Comparison of ENCODE assay signal across 8 cellular contexts in the genomic region with DNA sequence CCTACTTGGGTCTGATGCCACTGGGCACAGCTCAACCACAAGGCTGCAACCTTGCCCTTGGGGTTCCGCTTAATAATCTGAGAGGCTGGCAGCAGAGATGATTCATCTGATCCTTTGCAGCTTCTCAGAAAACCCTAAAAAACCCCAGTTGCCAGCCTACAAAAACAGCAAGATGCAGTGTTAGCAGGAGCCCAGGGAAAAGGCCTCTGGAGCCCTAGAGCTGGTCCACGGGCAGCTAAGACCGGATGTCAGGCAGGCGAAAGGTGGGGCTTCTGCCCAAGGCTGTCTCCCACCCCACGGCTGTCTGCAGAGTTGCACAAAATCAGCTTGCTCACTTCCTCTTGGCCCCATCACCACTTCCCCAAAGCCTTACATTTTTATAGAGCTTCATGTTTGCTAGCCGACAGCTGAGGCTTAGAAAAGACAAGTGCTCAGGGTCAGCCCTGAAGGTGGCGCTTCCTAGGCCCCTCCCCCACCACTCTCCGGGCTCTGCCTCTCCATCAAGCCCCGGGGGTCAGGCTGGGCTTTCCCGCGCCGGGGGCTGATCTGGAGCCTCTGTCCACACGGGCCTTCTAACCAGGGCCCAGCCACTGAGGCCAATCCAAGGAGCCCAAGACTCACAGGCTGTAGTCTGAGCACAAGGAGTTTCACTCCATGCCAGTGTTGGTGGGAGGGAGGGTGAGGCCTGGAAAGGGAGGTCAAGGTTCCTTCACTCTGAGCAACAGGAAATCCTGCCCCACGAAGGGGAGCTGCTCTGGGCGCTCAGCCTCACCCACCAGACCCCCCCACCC. TPM values are rescaled to one million over a fixed set of nuclear protein-coding genes. Genes with fewer than 3 reads are reported as not detected.
DNase-seq lines count a peak whose midpoint lies in the region; ATAC-seq, FAIRE-seq and TF ChIP-seq lines count a peak whose summit lies in the region.

No MANE protein-coding gene starts in this region.

- peak overlapping the region; percentile 68 for H3K4me3 ChIP-seq in CD8-positive, alpha-beta memory T cell (ENCODE audit: low read length)
- peak overlapping the region; percentile 16 for H3K4me3 ChIP-seq in astrocyte (ENCODE audit: insufficient read depth, low read depth, low read length)
- peak overlapping the region; percentile 52 for H3K4me3 ChIP-seq in iPS-15b (ENCODE audit: low read depth, low read length)
- H3K4me3 ChIP-seq in small intestine (ENCODE audit: low read depth in 1 of 2, low read length in 2 of 2), result peak overlapping the region in 1 of 2 donors; percentile 40

- H3K27me3 ChIP-seq in CD8-positive, alpha-beta memory T cell (ENCODE audit: insufficient read depth, low read length, poor library complexity, severe bottlenecking), result no peaks in the 10 kb centered on the region
- H3K27me3 ChIP-seq in astrocyte (ENCODE audit: insufficient read depth, low read length) (peaks cover 5% of the 10 kb centered on the region), iPS-15b (ENCODE audit: control insufficient read depth, insufficient read depth, low read length) (no peaks in the 10 kb centered on the region), small intestine (ENCODE audit: control insufficient read depth in 2 of 2, insufficient read depth in 2 of 2, low read length in 2 of 2) (no peaks in the 10 kb centered on the region)

- peak; percentile 43 to 72 (median 52) for DNase-seq in CD8-positive, alpha-beta memory T cell
- DNase-seq in HS-5 (ENCODE audit: low read depth) (peak; percentile 64), SW480 (ENCODE audit: low spot score) (peak; percentile 6), astrocyte (ENCODE audit: low read depth) (peak; percentile 31), small intestine (peak; percentile 87), epidermal melanocyte (ENCODE audit: insufficient read length, low spot score) (no peak)

- WGBS in small intestine, 3 donors, result 3 to 6% (median 5%) methylated on average over 15 of the region's 15 CpGs

- TF ChIP-seq CTCF in astrocyte (IDR thresholded peaks at IDR 0.05; ENCODE audit: insufficient read depth, low read depth, low read length), result no peak

- peaks cover 57 to 61% (median 60%) of the 10 kb centered on the region in 3 donors for H3K4me1 Mint-ChIP-seq in CD8-positive, alpha-beta memory T cell
- H3K4me1 Mint-ChIP-seq in astrocyte (ENCODE audit: low read depth, unreplicated experiment), result no peaks in the 10 kb centered on the region

- POLR2A ChIA-PET in CD8-positive, alpha-beta memory T cell (lab: Charles Lee), result interaction anchor here (0.5 to 2.0 kb wide), 20 partner anchors 9 to 248 kb away, joined by 3 to 9 read pairs (median 3); a partner anchor contains a TSS

- no peaks in the 10 kb centered on the region for H3K9me3 ChIP-seq in CD8-positive, alpha-beta memory T cell (ENCODE audit: low read length)
- no peaks in the 10 kb centered on the region for H3K9me3 ChIP-seq in astrocyte (ENCODE audit: insufficient read depth, low read depth, low read length)
- no peaks in the 10 kb centered on the region for H3K9me3 ChIP-seq in iPS-15b (ENCODE audit: control insufficient read depth, insufficient read depth, low read length)
- no peaks in the 10 kb centered on the region for H3K9me3 ChIP-seq in small intestine (ENCODE audit: control insufficient read depth, low read depth)

- H3K4me1 ChIP-seq in CD8-positive, alpha-beta memory T cell (ENCODE audit: insufficient read depth, low read length), result peaks cover 88% of the 10 kb centered on the region
- H3K4me1 ChIP-seq in astrocyte (ENCODE audit: insufficient read depth, low read length) (peaks cover 11% of the 10 kb centered on the region), iPS-15b (ENCODE audit: control insufficient read depth, insufficient read depth, low read length) (peaks cover 11% of the 10 kb centered on the region), small intestine (ENCODE audit: control insufficient read depth in 2 of 2, insufficient read depth in 1 of 2, low read depth in 1 of 2, low read length in 1 of 2) (peaks cover 0 to 6% of the 10 kb centered on the region in 2 donors)

- no peaks in the 10 kb centered on the region for H4K20me1 ChIP-seq in astrocyte (ENCODE audit: insufficient read depth, low read length)

- ATAC-seq in GM21367 (IDR thresholded peaks at IDR 0.05; ENCODE audit: unreplicated experiment), result peak; percentile 28

- peak overlapping the region; percentile 99 for H2AFZ ChIP-seq in astrocyte (ENCODE audit: low read depth, low read length)

- H3K9ac ChIP-seq in astrocyte (ENCODE audit: low read length) (peak overlapping the region; percentile 72), iPS-15b (ENCODE audit: low read depth, low read length) (peak overlapping the region; percentile 62)

- H3K27me3 Mint-ChIP-seq in CD8-positive, alpha-beta memory T cell, result no peaks in the 10 kb centered on the region
- peaks cover 18% of the 10 kb centered on the region for H3K27me3 Mint-ChIP-seq in astrocyte (ENCODE audit: low read depth, unreplicated experiment)

- peak overlapping the region; percentile 87 for H3K27ac ChIP-seq in CD8-positive, alpha-beta memory T cell (ENCODE audit: low read depth, low read length)
- peak overlapping the region; percentile 76 for H3K27ac ChIP-seq in astrocyte (ENCODE audit: low read depth, low read length)
- peak overlapping the region; percentile 91 to 97 for H3K27ac ChIP-seq in small intestine (ENCODE audit: low read depth in 1 of 2, low read length in 1 of 2)

- H3K36me3 Mint-ChIP-seq in CD8-positive, alpha-beta memory T cell, result no peaks in the 10 kb centered on the region
- no peaks in the 10 kb centered on the region for H3K36me3 Mint-ChIP-seq in astrocyte (ENCODE audit: low read depth, unreplicated experiment)

- FAIRE-seq in astrocyte (lab: Jason Lieb, UNC), result no peak
- no peak for FAIRE-seq in small intestine (lab: Jason Lieb, UNC)

- H3K4me2 ChIP-seq in astrocyte (ENCODE audit: low read length), result peak overlapping the region; percentile 75

- H3K27ac Mint-ChIP-seq in CD8-positive, alpha-beta memory T cell, result peak overlapping the region; percentile 74 to 99 (median 96)
- H3K27ac Mint-ChIP-seq in astrocyte (ENCODE audit: unreplicated experiment), result peak overlapping the region; percentile 86

- H3K9me3 Mint-ChIP-seq in CD8-positive, alpha-beta memory T cell, result no peaks in the 10 kb centered on the region
- no peaks in the 10 kb centered on the region for H3K9me3 Mint-ChIP-seq in astrocyte (ENCODE audit: unreplicated experiment)

- peak overlapping the region; percentile 22 to 88 (median 83) for H3K4me3 Mint-ChIP-seq in CD8-positive, alpha-beta memory T cell
- H3K4me3 Mint-ChIP-seq in astrocyte (ENCODE audit: unreplicated experiment), result peak overlapping the region; percentile 51

- H3K36me3 ChIP-seq in CD8-positive, alpha-beta memory T cell (ENCODE audit: insufficient read depth, low read length), result no peaks in the 10 kb centered on the region
- H3K36me3 ChIP-seq in astrocyte (ENCODE audit: insufficient read depth, low read length), result no peaks in the 10 kb centered on the region
- H3K36me3 ChIP-seq in iPS-15b (ENCODE audit: control insufficient read depth, insufficient read depth, low read length), result no peaks in the 10 kb centered on the region
- H3K36me3 ChIP-seq in small intestine (ENCODE audit: control insufficient read depth in 2 of 2, insufficient read depth in 2 of 2, low read length in 2 of 2), result no peaks in the 10 kb centered on the region

- H3K79me2 ChIP-seq in astrocyte (ENCODE audit: insufficient read depth, low read length), result no peaks in the 10 kb centered on the region

- CTCF ChIA-PET in CD8-positive, alpha-beta memory T cell (lab: Charles Lee), result interaction anchor here (0.6 to 4.7 kb wide), 71 partner anchors 10 to 316 kb away, joined by 3 to 51 read pairs (median 7); a partner anchor contains a TSS

RNA-seq across cellular contexts. Expression of a gene that starts 4.2 kb away (rescaled TPM):
- total RNA-seq in CD8-positive, alpha-beta memory T cell, result under 1 TPM; 0.39 to 0.51 TPM
- polyA plus RNA-seq in CD8-positive, alpha-beta memory T cell, result not detected
- total RNA-seq in astrocyte, result not detected in 2 replicates
- polyA plus RNA-seq in small intestine, result 1 to 10 TPM; 2.5 to 4.6 (median 4.4) TPM

RNA-seq across cellular contexts. Expression of a gene that starts 4.2 kb away (rescaled TPM):
- total RNA-seq in CD8-positive, alpha-beta memory T cell, result under 1 TPM in 1 of 2 experiments, not detected in 1; 0.26 TPM
- polyA plus RNA-seq in CD8-positive, alpha-beta memory T cell, result not detected
- total RNA-seq in astrocyte, result not detected in 2 replicates
- polyA plus RNA-seq in small intestine, result 1 to 10 TPM; 2.0 to 6.2 (median 2.7) TPM

RNA-seq across cellular contexts. Expression of a gene that starts 33.8 kb away (rescaled TPM):
- total RNA-seq in CD8-positive, alpha-beta memory T cell, result 1 to 10 TPM; 3.9 to 4.9 TPM
- 90.1 TPM for polyA plus RNA-seq in CD8-positive, alpha-beta memory T cell
- 0.75 TPM in 1 of 2 replicates, not detected in the other for total RNA-seq in astrocyte
- 10 to 100 TPM; 10.3 to 27.2 (median 14.1) TPM for polyA plus RNA-seq in small intestine

RNA-seq across cellular contexts. Expression of a gene that starts 58.3 kb away (rescaled TPM):
- total RNA-seq in CD8-positive, alpha-beta memory T cell, result 100 to 1,000 TPM; 351 to 360 TPM
- 455 TPM for polyA plus RNA-seq in CD8-positive, alpha-beta memory T cell
- 196 and 214 TPM in 2 replicates for total RNA-seq in astrocyte
- polyA plus RNA-seq in small intestine, result 100 to 1,000 TPM; 502 to 589 (median 515) TPM

RNA-seq across cellular contexts. Expression of a gene that starts 58.5 kb away (rescaled TPM):
- 10 to 100 TPM; 73.2 to 74.7 TPM for total RNA-seq in CD8-positive, alpha-beta memory T cell
- polyA plus RNA-seq in CD8-positive, alpha-beta memory T cell, result 42.2 TPM
- total RNA-seq in astrocyte, result 39.3 and 49.1 TPM in 2 replicates
- polyA plus RNA-seq in small intestine, result 10 to 100 TPM; 11.0 to 29.3 (median 14.1) TPM
